Comparison of ENCODE assay signal across 11 cellular contexts in genomic region chr3:125379483-125379882, GRCh38.
"Had no signal": no experiment of that assay in that cellular context is flagged by ENCODE, and none has a peak within 500 bp of the region (broad histone marks: within the 10 kb centered on the region; RNA-seq: fewer than 3 reads in every experiment).

No MANE protein-coding gene starts in this region.

- H3K27ac ChIP-seq: GM23248 had no signal

- H2AFZ ChIP-seq: GM23248, GM23338 had no signal

- H3K9me3 ChIP-seq: HAP-1 had no signal

- H3K36me3 ChIP-seq: HAP-1 had no signal

- FAIRE-seq: H1, H54 had no signal

- H3K4me3 ChIP-seq: GM23248, GM23338, HAP-1 had no signal

- H3K4me2 ChIP-seq: GM23338 had no signal

- DNase-seq: GM23248, GOT3, H7, H9, HCEC 1CT, HFFc6 had no signal

- H3K9ac ChIP-seq: GM23248 had no signal

- ATAC-seq: GM23338, HCT116 had no signal
